ENCODE assay signal across 8 cellular contexts in the genomic region with DNA sequence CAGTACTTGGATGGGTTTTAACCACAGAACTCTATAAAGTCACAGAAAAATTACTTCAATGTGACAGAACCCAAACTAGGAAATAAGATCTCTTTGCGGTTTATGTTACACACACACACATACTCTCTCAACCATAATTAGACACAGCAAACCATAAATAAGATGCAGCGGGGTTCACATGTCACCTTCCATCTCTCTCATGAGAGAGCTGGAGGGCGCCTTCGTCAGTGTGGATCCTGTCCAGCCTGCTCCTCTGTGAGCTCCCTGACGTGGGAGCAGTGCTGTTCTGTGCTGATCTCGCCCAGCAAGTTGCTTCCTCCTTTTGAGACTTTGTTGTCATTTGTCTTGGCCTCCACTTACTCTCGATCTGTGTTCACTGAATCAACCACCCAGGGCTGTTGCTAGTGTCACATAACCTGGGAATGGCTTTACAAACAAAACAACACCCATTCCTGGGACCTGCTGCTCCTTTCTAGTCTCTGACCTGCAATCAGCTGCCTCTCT.
DNase-seq lines count a peak whose midpoint lies in the region; ATAC-seq, FAIRE-seq and TF ChIP-seq lines count a peak whose summit lies in the region.

No MANE protein-coding gene starts in this region.

- POLR2A ChIA-PET in activated CD4-positive, alpha-beta T cell treated with anti-CD3 and anti-CD28 coated beads, Interleukin-2, amount 10 ng/mL, durations not matched to agents 7 days and 5 days (lab: Charles Lee), result no interaction called here
- POLR2A ChIA-PET in activated CD4-positive, alpha-beta memory T cell treated with anti-CD3 and anti-CD28 coated beads for 36 hours (lab: Charles Lee), result no interaction called here

- peaks cover 24% of the 10 kb centered on the region for H3K4me1 Mint-ChIP-seq in activated CD4-positive, alpha-beta T cell treated with anti-CD3 and anti-CD28 coated beads, Interleukin-2, amount 10 ng/mL, durations not matched to agents 7 days and 5 days
- peaks cover 8% of the 10 kb centered on the region for H3K4me1 Mint-ChIP-seq in activated CD4-positive, alpha-beta memory T cell treated with anti-CD3 and anti-CD28 coated beads for 36 hours (ENCODE audit: low read depth)

- no peak for FAIRE-seq in kidney (lab: Jason Lieb, UNC)

- H3K4me1 ChIP-seq in mucosa of descending colon (ENCODE audit: low read depth) (no peaks in the 10 kb centered on the region), kidney (ENCODE audit: control insufficient read depth in 1 of 2, insufficient read depth in 1 of 2, low read depth in 1 of 2, low read length in 2 of 2) (no peaks in the 10 kb centered on the region)

- TF ChIP-seq CTCF in mucosa of descending colon (IDR thresholded peaks at IDR 0.05) (no peak), kidney (IDR thresholded peaks at IDR 0.05; ENCODE audit: borderline replicate concordance, extremely low read depth, insufficient read depth) (no peak)

- H3K9me3 ChIP-seq in mucosa of descending colon, result no peaks in the 10 kb centered on the region
- no peaks in the 10 kb centered on the region for H3K9me3 ChIP-seq in kidney (ENCODE audit: control insufficient read depth in 1 of 2, low read length in 2 of 2)

- peak; percentile 42 for DNase-seq in activated CD4-positive, alpha-beta T cell treated with anti-CD3 and anti-CD28 coated beads, Interleukin-2, amount 10 ng/mL, durations not matched to agents 7 days and 5 days
- no peak for DNase-seq in activated CD4-positive, alpha-beta T cell treated with anti-CD3 and anti-CD28 coated beads for 4 hours
- DNase-seq in RPMI7951 (ENCODE audit: low read depth) (peak; percentile 62), mucosa of descending colon (peak in 2 of 3 donors; percentile 35 to 46), kidney (no peak)
- DNase-seq in activated CD4-positive, alpha-beta memory T cell treated with anti-CD3 and anti-CD28 coated beads for 36 hours, result no peak
- DNase-seq in stimulated activated CD4-positive, alpha-beta T cell treated with anti-CD3 and anti-CD28 coated beads, Interleukin-15, amount 100 ng/mL, for 24 hours, result no peak

- intact Hi-C loops in mucosa of descending colon (cut with DNase I, micrococcal nuclease), result no loop called here
- intact Hi-C loops in activated CD4-positive, alpha-beta memory T cell treated with anti-CD3 and anti-CD28 coated beads for 36 hours (cut with micrococcal nuclease), result no loop called here
- intact Hi-C loops in kidney (cut with DNase I), result no loop called here

- H3K4me3 Mint-ChIP-seq in activated CD4-positive, alpha-beta T cell treated with anti-CD3 and anti-CD28 coated beads, Interleukin-2, amount 10 ng/mL, durations not matched to agents 7 days and 5 days, result peak overlapping the region; percentile 64
- no peak overlapping the region for H3K4me3 Mint-ChIP-seq in activated CD4-positive, alpha-beta memory T cell treated with anti-CD3 and anti-CD28 coated beads for 36 hours

- H3K9ac ChIP-seq in kidney (ENCODE audit: low read length in 2 of 2), result no peak overlapping the region

- CTCF ChIA-PET in activated CD4-positive, alpha-beta T cell treated with anti-CD3 and anti-CD28 coated beads, Interleukin-2, amount 10 ng/mL, durations not matched to agents 7 days and 5 days (lab: Charles Lee), result interaction anchor here (0.7 to 1.4 kb wide), 2 partner anchors 27 to 95 kb away, joined by 3 read pairs; no protein-coding TSS in a partner anchor
- CTCF ChIA-PET in activated CD4-positive, alpha-beta memory T cell treated with anti-CD3 and anti-CD28 coated beads for 36 hours (lab: Charles Lee), result no interaction called here

- H3K36me3 Mint-ChIP-seq in activated CD4-positive, alpha-beta T cell treated with anti-CD3 and anti-CD28 coated beads, Interleukin-2, amount 10 ng/mL, durations not matched to agents 7 days and 5 days (ENCODE audit: low read depth), result peaks cover 6% of the 10 kb centered on the region
- H3K36me3 Mint-ChIP-seq in activated CD4-positive, alpha-beta memory T cell treated with anti-CD3 and anti-CD28 coated beads for 36 hours, result no peaks in the 10 kb centered on the region

- no peak overlapping the region for H3K27ac ChIP-seq in kidney (ENCODE audit: low read depth in 2 of 2, low read length in 2 of 2)

- ATAC-seq in HG02763 (IDR thresholded peaks at IDR 0.05; ENCODE audit: unreplicated experiment), result peak; percentile 70
- ATAC-seq in mucosa of descending colon, result peak; percentile 93

- H3K9me3 Mint-ChIP-seq in activated CD4-positive, alpha-beta T cell treated with anti-CD3 and anti-CD28 coated beads, Interleukin-2, amount 10 ng/mL, durations not matched to agents 7 days and 5 days, result peaks cover 25% of the 10 kb centered on the region
- peaks cover 4% of the 10 kb centered on the region for H3K9me3 Mint-ChIP-seq in activated CD4-positive, alpha-beta memory T cell treated with anti-CD3 and anti-CD28 coated beads for 36 hours

- H3K4me3 ChIP-seq in mucosa of descending colon, result no peak overlapping the region
- no peak overlapping the region for H3K4me3 ChIP-seq in kidney (ENCODE audit: low read length in 2 of 2)

- peak overlapping the region; percentile 95 for H3K27ac Mint-ChIP-seq in activated CD4-positive, alpha-beta T cell treated with anti-CD3 and anti-CD28 coated beads, Interleukin-2, amount 10 ng/mL, durations not matched to agents 7 days and 5 days
- H3K27ac Mint-ChIP-seq in activated CD4-positive, alpha-beta memory T cell treated with anti-CD3 and anti-CD28 coated beads for 36 hours, result no peak overlapping the region

- no peaks in the 10 kb centered on the region for H3K36me3 ChIP-seq in mucosa of descending colon (ENCODE audit: low read depth)
- no peaks in the 10 kb centered on the region for H3K36me3 ChIP-seq in kidney (ENCODE audit: control insufficient read depth in 1 of 2, insufficient read depth in 2 of 2, low read length in 2 of 2)

- H3K27me3 Mint-ChIP-seq in activated CD4-positive, alpha-beta T cell treated with anti-CD3 and anti-CD28 coated beads, Interleukin-2, amount 10 ng/mL, durations not matched to agents 7 days and 5 days, result peaks cover 9% of the 10 kb centered on the region
- peaks cover 6% of the 10 kb centered on the region for H3K27me3 Mint-ChIP-seq in activated CD4-positive, alpha-beta memory T cell treated with anti-CD3 and anti-CD28 coated beads for 36 hours

Comparison
In these comparisons a context has a peak if more than half of its experiments do, and no peak if none do; other contexts are left out.
1. DNase-seq: peak in activated CD4-positive, alpha-beta T cell treated with anti-CD3 and anti-CD28 coated beads, Interleukin-2, amount 10 ng/mL, durations not matched to agents 7 days and 5 days (single experiment), RPMI7951 (single experiment) and mucosa of descending colon (2 of 3); none in activated CD4-positive, alpha-beta T cell treated with anti-CD3 and anti-CD28 coated beads for 4 hours (0 of 2), activated CD4-positive, alpha-beta memory T cell treated with anti-CD3 and anti-CD28 coated beads for 36 hours (single experiment), stimulated activated CD4-positive, alpha-beta T cell treated with anti-CD3 and anti-CD28 coated beads, Interleukin-15, amount 100 ng/mL, for 24 hours (single experiment) and kidney (single experiment).